ENCODE assay signal across 8 cellular contexts in genomic region chr4:10019521-10020051, GRCh38. TPM values are rescaled to one million over a fixed set of nuclear protein-coding genes. Genes with fewer than 3 reads are reported as not detected.
DNase-seq lines count a peak whose midpoint lies in the region; ATAC-seq, FAIRE-seq and TF ChIP-seq lines count a peak whose summit lies in the region.

No MANE protein-coding gene starts in this region.

- peak overlapping the region; percentile 55 for H3K27ac ChIP-seq in K562 (ENCODE audit: extremely low read depth, low read depth, low read length)
- peak overlapping the region; percentile 82 to 89 for H3K27ac ChIP-seq in left lung
- peak overlapping the region; percentile 69 for H3K27ac ChIP-seq in thymus (ENCODE audit: low read depth)

- peaks cover 4% of the 10 kb centered on the region for H3K27me3 Mint-ChIP-seq in activated CD4-positive, alpha-beta T cell treated with anti-CD3 and anti-CD28 coated beads, Interleukin-2, amount 10 ng/mL, durations not matched to agents 24 days and 14 days

- no peak for TF ChIP-seq EP300 in K562 (IDR thresholded peaks at IDR 0.05; ENCODE audit: low read length)

- CTCF ChIA-PET in K562 (lab: Yijun Ruan, JAX; ENCODE audit: low intra/inter-chr PET ratio): interaction anchor here (0.8 to 2.2 kb wide), 3 partner anchors 44 to 530 kb away, joined by 5 to 20 read pairs (median 13); no protein-coding TSS in a partner anchor

- H3K4me3 ChIP-seq in K562: no peak overlapping the region
- peak overlapping the region; percentile 23 to 52 for H3K4me3 ChIP-seq in left lung
- H3K4me3 ChIP-seq in thymus (ENCODE audit: low read length): no peak overlapping the region

- no peaks in the 10 kb centered on the region for H3K36me3 ChIP-seq in K562 (ENCODE audit: control insufficient read depth, insufficient read depth, low read length)
- H3K36me3 ChIP-seq in left lung: no peaks in the 10 kb centered on the region
- no peaks in the 10 kb centered on the region for H3K36me3 ChIP-seq in thymus (ENCODE audit: control insufficient read depth, insufficient read depth)

- no peaks in the 10 kb centered on the region for H3K9me3 Mint-ChIP-seq in activated CD4-positive, alpha-beta T cell treated with anti-CD3 and anti-CD28 coated beads, Interleukin-2, amount 10 ng/mL, durations not matched to agents 24 days and 14 days

- BruUV-seq in K562 (replicated peaks; lab: Mats Ljungman, UMichigan): no TSS peak

- peak overlapping the region; percentile 99 for H2AFZ ChIP-seq in K562 (ENCODE audit: low read depth, low read length)

- intact Hi-C loops in activated CD4-positive, alpha-beta T cell treated with anti-CD3 and anti-CD28 coated beads, Interleukin-2, amount 10 ng/mL, durations not matched to agents 24 days and 14 days (cut with micrococcal nuclease): loop anchor here (1.0 to 10.0 kb wide), 7 partner anchors 77 to 438 kb away; partner anchors contain the start of gene ZNF518B
- intact Hi-C loops in K562 (cut with micrococcal nuclease): loop anchor here (2.0 to 5.0 kb wide), 2 partner anchors 43 to 122 kb away; no protein-coding TSS in a partner anchor
- intact Hi-C loops in left lung (cut with DNase I): loop anchor here in 1 of 2 donors (5.0 kb wide), 1 partner anchor 257 kb away; no protein-coding TSS in a partner anchor

- ATAC-seq in K562 (no peak; the same call in 2 of the 3 replicates), left lung (no peak)

- H3K9me3 ChIP-seq in K562 (replicated peaks; ENCODE audit: control insufficient read depth, insufficient read depth, low read depth, low read length): no peaks in the 10 kb centered on the region
- H3K9me3 ChIP-seq in left lung: no peaks in the 10 kb centered on the region
- no peaks in the 10 kb centered on the region for H3K9me3 ChIP-seq in thymus (ENCODE audit: control insufficient read depth)

- H3K79me2 ChIP-seq in K562 (ENCODE audit: control insufficient read depth, insufficient read depth, low read length): no peaks in the 10 kb centered on the region

- POLR2A ChIA-PET in K562 (lab: Yijun Ruan, JAX): no interaction called here

- H3K36me3 Mint-ChIP-seq in activated CD4-positive, alpha-beta T cell treated with anti-CD3 and anti-CD28 coated beads, Interleukin-2, amount 10 ng/mL, durations not matched to agents 24 days and 14 days (ENCODE audit: low read depth): no peaks in the 10 kb centered on the region

- in situ Hi-C loops in K562 (cut with MboI): loop anchor here (5.0 kb wide), 2 partner anchors 257 to 317 kb away; no protein-coding TSS in a partner anchor

- 86% methylated on average over 9 of the region's 9 CpGs for WGBS in K562 (ENCODE audit: insufficient coverage, low coverage, missing lambda C conversion rate)
- WGBS in thymus: 90% methylated on average over 9 of the region's 9 CpGs

- peak overlapping the region; percentile 96 for H3K27ac Mint-ChIP-seq in activated CD4-positive, alpha-beta T cell treated with anti-CD3 and anti-CD28 coated beads, Interleukin-2, amount 10 ng/mL, durations not matched to agents 24 days and 14 days

- 0 out of 2 replicates have a peak, but pooled peaks cover 3% of the 10 kb centered on the region for H4K20me1 ChIP-seq in K562 (replicated peaks; ENCODE audit: control insufficient read depth, insufficient read depth, low read length)

- FAIRE-seq in K562 (lab: Jason Lieb, UNC): no peak

- peak overlapping the region; percentile 88 for H3K4me3 Mint-ChIP-seq in activated CD4-positive, alpha-beta T cell treated with anti-CD3 and anti-CD28 coated beads, Interleukin-2, amount 10 ng/mL, durations not matched to agents 24 days and 14 days

- peak overlapping the region; percentile 76 for H3K4me2 ChIP-seq in K562 (ENCODE audit: insufficient read depth, low read length)

- no peak for DNase-seq in activated CD4-positive, alpha-beta T cell treated with anti-CD3 and anti-CD28 coated beads, Interleukin-2, amount 10 ng/mL, durations not matched to agents 24 days and 14 days
- DNase-seq in activated CD4-positive, alpha-beta T cell treated with anti-CD3 and anti-CD28 coated beads for 4 hours: no peak
- DNase-seq in K562 (ENCODE audit: extremely low read depth in 1 of 4, low spot score in 3 of 4) (no peak), left lung (no peak), NCI-H446 treated with DMSO at 0.1 percent for 48 hours (lab: John Stamatoyannopoulos, UW) (no peak), ecto neural progenitor cell (ENCODE audit: low spot score) (no peak)
- DNase-seq in stimulated activated CD8-positive, alpha-beta memory T cell treated with anti-CD3 and anti-CD28 coated beads, Interleukin-4, amount 100 ng/mL, for 48 hours: no peak

- H3K4me1 ChIP-seq in K562 (replicated peaks in 1 of 2; ENCODE audit: control insufficient read depth in 2 of 2, insufficient read depth in 2 of 2, low read length in 2 of 2) (peaks cover 6 to 12% of the 10 kb centered on the region in 2 experiments; a peak in 4 of 5 replicates), left lung (peaks cover 4 to 61% of the 10 kb centered on the region in 2 donors), thymus (ENCODE audit: control insufficient read depth, insufficient read depth, low read length) (peaks cover 3% of the 10 kb centered on the region)

- peaks cover 17% of the 10 kb centered on the region for H3K4me1 Mint-ChIP-seq in activated CD4-positive, alpha-beta T cell treated with anti-CD3 and anti-CD28 coated beads, Interleukin-2, amount 10 ng/mL, durations not matched to agents 24 days and 14 days

- no peak for TF ChIP-seq RAD21 in K562 (CRISPR knock-in tag; conservative IDR thresholded peaks at IDR 0.05 in 1 of 2, IDR thresholded peaks at IDR 0.05 in 1 of 2)

- TF ChIP-seq POLR2A in K562 (conservative IDR thresholded peaks at IDR 0.05): no peak

- H3K9me1 ChIP-seq in K562 (ENCODE audit: control insufficient read depth, insufficient read depth, low read length): no peaks in the 10 kb centered on the region

- H3K27me3 ChIP-seq in K562 (ENCODE audit: control insufficient read depth in 2 of 2, insufficient read depth in 2 of 2, low read length in 2 of 2) (peaks cover 3 to 13% of the 10 kb centered on the region in 2 experiments; a peak in 3 of 5 replicates), left lung (no peaks in the 10 kb centered on the region), thymus (ENCODE audit: control insufficient read depth, insufficient read depth) (no peaks in the 10 kb centered on the region)

- TF ChIP-seq CTCF in K562 (IDR thresholded peaks at IDR 0.05 in 2 of 3, conservative IDR thresholded peaks at IDR 0.05 in 1 of 3; ENCODE audit: insufficient read depth in 2 of 3, low read depth in 1 of 3, low read length in 3 of 3) (no peak), left lung (IDR thresholded peaks at IDR 0.05) (no peak)

- H3K9ac ChIP-seq in K562 (ENCODE audit: insufficient read depth in 1 of 2, low read depth in 2 of 2, low read length in 2 of 2): peak overlapping the region; percentile 44 to 74; a peak in 2 of 4 replicates

TF ChIP-seq in K562, 482 proteins besides CTCF, POLR2A, EP300 and RAD21:
- TF ChIP-seq YBX1 (IDR thresholded peaks at IDR 0.05) (no peak), ZNF589 (CRISPR knock-in tag; IDR thresholded peaks at IDR 0.05; ENCODE audit: low read depth) (0 out of 2 replicates have a peak, but pooled peaks have one; percentile 57)
TF ChIP-seq in K562: peak in this region for 1.

RNA-seq across cellular contexts. Expression of gene SLC2A9, which starts 1.7 kb away (rescaled TPM):
- 1.6 and 2.4 TPM in 2 replicates for total RNA-seq in activated CD4-positive, alpha-beta T cell treated with anti-CD3 and anti-CD28 coated beads, Interleukin-2, amount 10 ng/mL, durations not matched to agents 24 days and 14 days
- total RNA-seq in K562 (2011; cell fraction: chromatin; rRNA removed; ENCODE audit: low replicate concordance): 0.53 and 2.7 TPM in 2 replicates
- total RNA-seq in K562 (2011; cell fraction: nucleolus; rRNA removed): 1.2 and 1.8 TPM in 2 replicates
- 0.88 and 2.0 TPM in 2 replicates for total RNA-seq in K562 (2011; cell fraction: nucleoplasm; rRNA removed)
- total RNA-seq in K562 (2014; rRNA removed) (0.57 and 1.3 TPM in 2 replicates), K562 (2014; rRNA removed; fragmentation: Illumina TruSeq; extraction: Trizol) (0.15 and 0.51 TPM in 2 replicates), K562 (2015; rRNA removed; fragmentation: Illumina TruSeq; extraction: Trizol) (0.23 and 0.36 TPM in 2 replicates), K562 (2021) (0.49 and 0.60 TPM in 2 replicates), left lung (10 to 100 TPM; 10.6 to 19.0 TPM)
- polyA plus RNA-seq in K562 (2011; rRNA removed) (0.31 and 0.52 TPM in 2 replicates), K562 (2014; fragmentation: Illumina TruSeq; extraction: Trizol) (0.37 and 0.86 TPM in 2 replicates), K562 (2014; fragmentation: Nextera tagmentation; extraction: Ambion mirVana) (under 1 TPM; 0.76 to 0.79 TPM), K562 (2014; rRNA removed) (0.78 and 1.9 TPM in 2 replicates), thymus (8.6 TPM)
- polyA plus RNA-seq in K562 (2011; cell fraction: cytosol; rRNA removed): 0.24 and 0.30 TPM in 2 replicates
- 0.70 and 1.9 TPM in 2 replicates for polyA plus RNA-seq in K562 (2011; cell fraction: nucleus; rRNA removed)
- polyA plus RNA-seq in K562 (2012): 0.76 and 0.96 TPM in 2 replicates
- polyA minus RNA-seq in K562 (2011; rRNA and poly(A)+ RNA removed): 0.25 and 0.33 TPM in 2 replicates
- not detected in 2 replicates for polyA minus RNA-seq in K562 (2011; cell fraction: cytosol; rRNA and poly(A)+ RNA removed)
- polyA minus RNA-seq in K562 (2011; cell fraction: nucleus; rRNA and poly(A)+ RNA removed): 2.6 TPM in 2 replicates

Comparison
In these comparisons a context has a peak if more than half of its experiments do, and no peak if none do; other contexts are left out.
1. H3K4me3 ChIP-seq: peak in left lung (2 of 2); none in K562 (single experiment) and thymus (single experiment).
2. Peak in every context shown above with its lines, with median percentiles within 50 percentile points of each other: H3K27ac ChIP-seq.